ENCODE assay signal across 24 cellular contexts in genomic region chr12:63508543-63508942, GRCh38.
A peak's percentile ranks its signal among the peaks of the same experiment; 100 is the strongest.
DNase-seq lines count a peak whose midpoint lies in the region; ATAC-seq, FAIRE-seq and TF ChIP-seq lines count a peak whose summit lies in the region.
"Had no signal": no experiment of that assay in that cellular context is flagged by ENCODE, and none has a peak within 500 bp of the region (broad histone marks: within the 10 kb centered on the region; RNA-seq: fewer than 3 reads in every experiment).

No MANE protein-coding gene starts in this region.

- H3K9me2 ChIP-seq in PC-9 (ENCODE audit: insufficient read depth): no peaks in the 10 kb centered on the region

- no peaks in the 10 kb centered on the region for H3K36me3 ChIP-seq in PC-9 (ENCODE audit: low read depth)
- no peaks in the 10 kb centered on the region for H3K36me3 ChIP-seq in colonic mucosa
- H3K36me3 ChIP-seq: BE2C, BLaER1 had no signal

- no peak for TF ChIP-seq CTCF in 22Rv1 (IDR thresholded peaks at IDR 0.05)
- TF ChIP-seq CTCF in A549 (IDR thresholded peaks at IDR 0.05): no peak
- TF ChIP-seq CTCF in PC-9 (conservative IDR thresholded peaks at IDR 0.05): no peak
- no peak for TF ChIP-seq CTCF in colonic mucosa (IDR thresholded peaks at IDR 0.05)

- ATAC-seq in A549: no peak
- ATAC-seq in GM21360 (IDR thresholded peaks at IDR 0.05; ENCODE audit: unreplicated experiment): no peak
- ATAC-seq: GM12878 had no signal

- H3K4me3 ChIP-seq in A549: no peak overlapping the region
- H3K4me3 ChIP-seq in PC-9: no peak overlapping the region
- no peak overlapping the region for H3K4me3 ChIP-seq in colonic mucosa
- H3K4me3 ChIP-seq: BLaER1, GM12878 had no signal

- FAIRE-seq in A549 (lab: Jason Lieb, UNC): no peak
- FAIRE-seq: GM12878, GM12892, GM18507 had no signal

- TF ChIP-seq RAD21 in A549 (conservative IDR thresholded peaks at IDR 0.05 in 1 of 2, IDR thresholded peaks at IDR 0.05 in 1 of 2): no peak

- TF ChIP-seq EP300 in A549 (IDR thresholded peaks at IDR 0.05): no peak

- intact Hi-C loops in PC-9 (cut with micrococcal nuclease; ENCODE audit: unreplicated experiment) (no loop called here), colonic mucosa (cut with DNase I) (no loop called here)

- H2AFZ ChIP-seq in PC-9: 0 out of 2 replicates have a peak overlapping the region, but pooled peaks have one; percentile 22

- WGBS in A549 (ENCODE audit: missing lambda C conversion rate): 43% methylated on average over 5 of the region's 5 CpGs

- CTCF ChIA-PET in A549 (lab: Yijun Ruan, JAX) (no interaction called here), PC-9 (lab: Charles Lee) (no interaction called here)

- no peak overlapping the region for H3K9ac ChIP-seq in colonic mucosa (ENCODE audit: low read depth in 2 of 2, low read length in 2 of 2)
- H3K9ac ChIP-seq: BLaER1 had no signal

- H3K79me2 ChIP-seq in PC-9 (ENCODE audit: low read depth): no peaks in the 10 kb centered on the region

- H3K4me2 ChIP-seq in A549: no peak overlapping the region
- H3K4me2 ChIP-seq in PC-9: no peak overlapping the region
- H3K4me2 ChIP-seq: BLaER1 had no signal

- H3F3A ChIP-seq in PC-9 (ENCODE audit: insufficient read depth, low read depth): no peaks in the 10 kb centered on the region

- H3K27me3 ChIP-seq in PC-9 (ENCODE audit: insufficient read depth, low read depth): no peaks in the 10 kb centered on the region
- H3K27me3 ChIP-seq in colonic mucosa: no peaks in the 10 kb centered on the region
- H3K27me3 ChIP-seq: BE2C, BLaER1 had no signal

- DNase-seq in A549 (ENCODE audit: low read depth in 1 of 2, low spot score in 1 of 2) (no peak), PC-9 (no peak), mucosa of gallbladder (ENCODE audit: low spot score) (no peak), colonic mucosa (no peak)
- DNase-seq: ACHN; BE2C; C1 segment of cervical spinal cord; CD4-positive, alpha-beta memory T cell; CD4-positive, CD25-positive, alpha-beta regulatory T cell; CD8-positive, alpha-beta memory T cell; COR-L47; DMS 273 treated with DMSO at 0.1 percent for 48 hours; DMS153; DMS53; DMS79; DND-41; EL; GDM1 had no signal

- 0 out of 2 replicates have a peak overlapping the region, but pooled peaks have one; percentile 2 for H3K27ac ChIP-seq in 22Rv1
- no peak overlapping the region for H3K27ac ChIP-seq in A549
- H3K27ac ChIP-seq in PC-9: no peak overlapping the region
- H3K27ac ChIP-seq in colonic mucosa: no peak overlapping the region
- H3K27ac ChIP-seq: BLaER1 had no signal

- POLR2A ChIA-PET in A549 (lab: Yijun Ruan, JAX): no interaction called here
- POLR2A ChIA-PET in PC-9 (lab: Charles Lee; ENCODE audit: unreplicated experiment): no interaction called here

- no TSS peak for BruUV-seq in PC-9 (replicated peaks; lab: Mats Ljungman, UMichigan)

- H3K9me3 ChIP-seq in A549: 0 out of 3 replicates have a peak, but pooled peaks cover 3% of the 10 kb centered on the region
- no peaks in the 10 kb centered on the region for H3K9me3 ChIP-seq in PC-9 (ENCODE audit: insufficient read depth, low read depth)
- no peaks in the 10 kb centered on the region for H3K9me3 ChIP-seq in colonic mucosa
- H3K9me3 ChIP-seq: BE2C, BLaER1 had no signal

- TF ChIP-seq POLR2A in A549 (IDR thresholded peaks at IDR 0.05; ENCODE audit: low read length): no peak

- H3K4me1 ChIP-seq in A549 (no peaks in the 10 kb centered on the region), PC-9 (replicated peaks; ENCODE audit: insufficient read depth) (no peaks in the 10 kb centered on the region), colonic mucosa (no peaks in the 10 kb centered on the region)
- H3K4me1 ChIP-seq: BE2C, BLaER1 had no signal

- no peaks in the 10 kb centered on the region for H4K20me1 ChIP-seq in PC-9 (ENCODE audit: insufficient read depth)
- H4K20me1 ChIP-seq: BLaER1 had no signal

TF ChIP-seq in A549, 52 proteins besides CTCF, POLR2A, EP300 and RAD21:
- TF ChIP-seq MAFK (IDR thresholded peaks at IDR 0.05; ENCODE audit: partially characterized antibody) (peak; percentile 53), FOSB (CRISPR knock-in tag; IDR thresholded peaks at IDR 0.05) (no peak), TP53 (CRISPR knock-in tag; IDR thresholded peaks at IDR 0.05) (no peak)
